ENCODE assay signal across 30 cellular contexts in the genomic region with DNA sequence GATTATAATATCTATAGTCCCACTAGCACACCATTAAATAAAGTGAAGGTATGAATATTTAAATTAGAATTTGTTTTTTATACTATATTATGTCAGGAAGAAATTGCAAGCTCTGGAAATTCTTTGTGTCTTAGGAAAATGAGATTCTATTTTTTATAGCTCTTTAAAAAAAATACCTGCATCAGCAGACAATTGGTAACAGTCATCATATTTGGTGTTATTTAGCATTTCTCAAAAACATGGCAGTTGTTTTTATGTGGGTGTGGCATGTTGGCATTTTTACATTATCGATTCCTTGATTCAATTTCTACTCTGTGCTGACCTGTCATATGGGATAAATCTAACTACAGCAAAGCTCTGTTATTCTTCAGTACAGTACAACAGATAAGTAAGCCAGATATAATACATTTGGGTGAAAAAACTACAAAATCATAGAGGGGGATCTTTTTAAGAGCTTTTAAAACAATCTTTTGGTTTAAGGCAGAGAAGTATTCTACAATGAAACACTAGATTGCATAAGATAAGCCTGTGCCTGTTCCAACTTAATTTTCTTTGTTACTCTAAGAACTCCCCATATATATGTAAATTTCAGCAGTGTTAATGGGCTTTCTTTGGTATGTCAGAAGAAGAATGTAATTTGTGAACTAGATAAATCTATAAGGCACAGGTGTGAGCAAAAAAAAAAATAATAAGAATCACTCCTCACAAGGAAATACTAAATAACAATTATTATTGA.
"Had no signal": no experiment of that assay in that cellular context is flagged by ENCODE, and none has a peak within 500 bp of the region (broad histone marks: within the 10 kb centered on the region; RNA-seq: fewer than 3 reads in every experiment).

No MANE protein-coding gene starts in this region.

- FAIRE-seq: bronchial epithelial cell had no signal

- H3K4me3 Mint-ChIP-seq: activated B cell treated with CpG ODN at 0.5 μM for 24 hours; activated CD4-positive, alpha-beta T cell treated with anti-CD3 and anti-CD28 coated beads, Interleukin-2, amount 10 ng/mL, durations not matched to agents 24 days and 14 days; activated CD8-positive, alpha-beta memory T cell treated with anti-CD3 and anti-CD28 coated beads, Interleukin-2, amount 10 ng/mL, durations not matched to agents 7 days and 5 days; activated naive CD4-positive, alpha-beta T cell treated with anti-CD3 and anti-CD28 coated beads, Interleukin-2, amount 50 U/mL, for 24 hours; activated T-cell treated with anti-CD3 and anti-CD28 coated beads, Interleukin-2, amount 50 U/mL, for 24 hours; activated T-helper 1 cell treated with anti-CD3 and anti-CD28 coated beads, Interleukin-12 subunit alpha, Interleukin-12 subunit beta, Interleukin-2, Interleukin-4 antibody, amounts not matched to agents 30 ng/mL and 10 ng/mL and 1 ng/mL, durations not matched to agents 14 hours and 24 hours and 36 hours; T-helper 1 cell treated with Interleukin-12 subunit alpha and Interleukin-12 subunit beta and Interleukin-4 antibody, amounts not matched to agents 30 μg/mL and 1 μg/mL, for 36 hours had no signal

- H3K4me1 Mint-ChIP-seq: activated B cell treated with CpG ODN at 0.5 μM for 24 hours; activated CD4-positive, alpha-beta T cell treated with anti-CD3 and anti-CD28 coated beads, Interleukin-2, amount 10 ng/mL, durations not matched to agents 24 days and 14 days; activated CD8-positive, alpha-beta memory T cell treated with anti-CD3 and anti-CD28 coated beads, Interleukin-2, amount 10 ng/mL, durations not matched to agents 7 days and 5 days; activated naive CD4-positive, alpha-beta T cell treated with anti-CD3 and anti-CD28 coated beads, Interleukin-2, amount 50 U/mL, for 24 hours had no signal

- H3K36me3 Mint-ChIP-seq: activated CD8-positive, alpha-beta memory T cell treated with anti-CD3 and anti-CD28 coated beads, Interleukin-2, amount 10 ng/mL, durations not matched to agents 7 days and 5 days; activated naive CD4-positive, alpha-beta T cell treated with anti-CD3 and anti-CD28 coated beads, Interleukin-2, amount 50 U/mL, for 24 hours had no signal

- H3K27me3 Mint-ChIP-seq: activated B cell treated with CpG ODN at 0.5 μM for 24 hours; activated CD8-positive, alpha-beta memory T cell treated with anti-CD3 and anti-CD28 coated beads, Interleukin-2, amount 10 ng/mL, durations not matched to agents 7 days and 5 days; activated T-cell treated with anti-CD3 and anti-CD28 coated beads, Interleukin-2, amount 50 U/mL, for 24 hours had no signal

- DNase-seq: activated B cell treated with CpG ODN at 0.5 μM for 24 hours; activated CD4-positive, alpha-beta T cell treated with anti-CD3 and anti-CD28 coated beads for 1 hour; activated CD4-positive, alpha-beta T cell treated with anti-CD3 and anti-CD28 coated beads, Interleukin-2, amount 10 ng/mL, durations not matched to agents 24 days and 14 days; activated CD4-positive, alpha-beta T cell treated with anti-CD3 and anti-CD28 coated beads, Interleukin-2, amount 50 U/mL, for 48 hours; activated CD8-positive, alpha-beta memory T cell treated with anti-CD3 and anti-CD28 coated beads, Interleukin-2, amount 10 ng/mL, durations not matched to agents 7 days and 5 days; activated effector memory CD4-positive, alpha-beta T cell treated with Interleukin-2 at 50 U/mL for 16 hours; activated naive CD4-positive, alpha-beta T cell; activated T-cell treated with anti-CD3 and anti-CD28 coated beads, Interleukin-2, amount 50 U/mL, for 24 hours; amniotic stem cell; body of pancreas; central memory CD4-positive, alpha-beta T cell; MG63; NCI-H1105; NCI-H1436; NCI-H1694 treated with DMSO at 0.1 percent for 48 hours; NCI-H2029 treated with DMSO at 0.1 percent for 48 hours; NCI-H345; NCI-H510A; NCI-H526 treated with DMSO at 0.1 percent for 48 hours; NK-92 treated with Interleukin-12 subunit alpha and Interleukin-12 subunit beta, amount 100 ng/mL, for 24 hours; OCI-M1; Peyer's patch; Right ventricle myocardium superior; SJCRH30 had no signal

- H3K27ac Mint-ChIP-seq: activated B cell treated with CpG ODN at 0.5 μM for 24 hours; activated CD4-positive, alpha-beta T cell treated with anti-CD3 and anti-CD28 coated beads, Interleukin-2, amount 10 ng/mL, durations not matched to agents 24 days and 14 days; activated CD8-positive, alpha-beta memory T cell treated with anti-CD3 and anti-CD28 coated beads, Interleukin-2, amount 10 ng/mL, durations not matched to agents 7 days and 5 days; activated naive CD4-positive, alpha-beta T cell treated with anti-CD3 and anti-CD28 coated beads, Interleukin-2, amount 50 U/mL, for 24 hours; activated T-cell treated with anti-CD3 and anti-CD28 coated beads, Interleukin-2, amount 50 U/mL, for 24 hours; activated T-helper 1 cell treated with anti-CD3 and anti-CD28 coated beads, Interleukin-12 subunit alpha, Interleukin-12 subunit beta, Interleukin-2, Interleukin-4 antibody, amounts not matched to agents 30 ng/mL and 10 ng/mL and 1 ng/mL, durations not matched to agents 14 hours and 24 hours and 36 hours; T-helper 1 cell treated with Interleukin-12 subunit alpha and Interleukin-12 subunit beta and Interleukin-4 antibody, amounts not matched to agents 30 μg/mL and 1 μg/mL, for 36 hours had no signal

- H3K9me3 ChIP-seq: ascending aorta, body of pancreas, MG63, Peyer's patch, SJCRH30 had no signal

- ATAC-seq: activated CD8-positive, alpha-beta memory T cell treated with anti-CD3 and anti-CD28 coated beads, Interleukin-2, amount 10 ng/mL, durations not matched to agents 7 days and 5 days; body of pancreas had no signal

- H3K27ac ChIP-seq: ascending aorta, body of pancreas, Peyer's patch, RWPE1, SJCRH30 had no signal

- H3K9me3 Mint-ChIP-seq: activated B cell treated with CpG ODN at 0.5 μM for 24 hours; activated CD4-positive, alpha-beta T cell treated with anti-CD3 and anti-CD28 coated beads, Interleukin-2, amount 10 ng/mL, durations not matched to agents 24 days and 14 days; activated naive CD4-positive, alpha-beta T cell treated with anti-CD3 and anti-CD28 coated beads, Interleukin-2, amount 50 U/mL, for 24 hours; activated T-cell treated with anti-CD3 and anti-CD28 coated beads, Interleukin-2, amount 50 U/mL, for 24 hours; activated T-helper 1 cell treated with anti-CD3 and anti-CD28 coated beads, Interleukin-12 subunit alpha, Interleukin-12 subunit beta, Interleukin-2, Interleukin-4 antibody, amounts not matched to agents 30 ng/mL and 10 ng/mL and 1 ng/mL, durations not matched to agents 14 hours and 24 hours and 36 hours; T-helper 1 cell treated with Interleukin-12 subunit alpha and Interleukin-12 subunit beta and Interleukin-4 antibody, amounts not matched to agents 30 μg/mL and 1 μg/mL, for 36 hours had no signal

- H3K27me3 ChIP-seq: ascending aorta, body of pancreas, MG63, Peyer's patch, SJCRH30 had no signal

- H3K4me1 ChIP-seq: ascending aorta, body of pancreas, Peyer's patch had no signal

- H3K36me3 ChIP-seq: ascending aorta, MG63, Peyer's patch, SJCRH30 had no signal

- H3K4me3 ChIP-seq: ascending aorta, body of pancreas, MG63, Peyer's patch, SJCRH30 had no signal
